In the genomic region with DNA sequence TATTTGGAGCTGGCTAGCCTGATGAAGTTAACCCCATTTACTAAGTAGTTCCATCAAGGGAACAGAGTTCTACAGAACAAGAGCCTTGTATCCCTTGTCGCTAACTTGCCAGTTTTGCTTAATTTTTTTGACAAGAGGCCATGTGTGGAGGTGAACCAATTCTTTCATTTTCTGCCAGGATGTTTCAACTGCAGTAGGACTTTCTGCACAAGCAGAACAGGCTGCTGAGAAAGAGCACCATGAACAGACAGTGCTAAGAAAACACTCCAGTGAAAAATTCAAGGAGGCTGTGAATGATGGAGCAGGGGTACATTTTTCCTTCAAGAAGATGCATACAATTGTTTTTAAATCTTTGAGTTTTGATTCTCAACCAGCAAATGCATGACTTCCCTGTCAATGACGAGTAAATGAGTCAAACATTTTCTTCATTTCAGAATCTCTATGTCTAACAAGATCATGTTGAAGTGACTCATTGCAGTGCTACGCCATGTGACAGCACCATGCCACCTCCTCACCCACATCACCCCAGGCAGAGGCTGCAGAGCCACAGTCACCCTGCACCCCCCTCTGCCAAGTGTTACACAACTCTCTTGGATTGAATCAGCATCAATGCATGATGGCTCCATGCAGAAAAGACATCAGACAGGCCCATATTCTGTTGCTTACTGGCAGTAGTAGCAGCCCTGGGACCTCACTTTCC, we compare ENCODE assay signal across 8 cellular contexts.
DNase-seq lines count a peak whose midpoint lies in the region; ATAC-seq, FAIRE-seq and TF ChIP-seq lines count a peak whose summit lies in the region.

No MANE protein-coding gene starts in this region.

- H3K4me1 ChIP-seq in CD8-positive, alpha-beta memory T cell (ENCODE audit: insufficient read depth, low read length) = peaks cover 7% of the 10 kb centered on the region

- H3K36me3 ChIP-seq in CD8-positive, alpha-beta memory T cell (ENCODE audit: insufficient read depth, low read length) = no peaks in the 10 kb centered on the region

- H3K27ac Mint-ChIP-seq in CD8-positive, alpha-beta memory T cell = peak overlapping the region in 2 of 8 donors; percentile 47 to 60

- POLR2A ChIA-PET in AG04450 (lab: Yijun Ruan, JAX) = no interaction called here
- POLR2A ChIA-PET in CD8-positive, alpha-beta memory T cell (lab: Charles Lee) = no interaction called here

- H3K4me3 Mint-ChIP-seq in CD8-positive, alpha-beta memory T cell = no peak overlapping the region

- no peaks in the 10 kb centered on the region for H3K9me3 ChIP-seq in AG04450 (ENCODE audit: control insufficient read depth, insufficient read depth, low read length)
- no peaks in the 10 kb centered on the region for H3K9me3 ChIP-seq in CD8-positive, alpha-beta memory T cell (ENCODE audit: low read length)

- ATAC-seq in HG02588 (IDR thresholded peaks at IDR 0.05; ENCODE audit: unreplicated experiment) (no peak), GM21515 (IDR thresholded peaks at IDR 0.05; ENCODE audit: unreplicated experiment) (no peak)

- CTCF ChIA-PET in AG04450 (lab: Charles Lee) = no interaction called here
- CTCF ChIA-PET in CD8-positive, alpha-beta memory T cell (lab: Charles Lee) = no interaction called here

- no peak overlapping the region for H3K27ac ChIP-seq in AG04450 (ENCODE audit: low read depth, low read length)
- no peak overlapping the region for H3K27ac ChIP-seq in CD8-positive, alpha-beta memory T cell (ENCODE audit: low read depth, low read length)

- FAIRE-seq in HTR-8/SVneo (lab: Jason Lieb, UNC) = peak; percentile 16
- peak; percentile 43 for FAIRE-seq in islet of Langerhans (lab: Jason Lieb, UNC)

- peak; percentile 38 for DNase-seq in AG04450 (ENCODE audit: low read depth, low spot score)
- peak; percentile 41 for DNase-seq in HTR-8/SVneo (ENCODE audit: insufficient read length, low spot score)
- peak; percentile 76 for DNase-seq in activated naive CD4-positive, alpha-beta T cell treated with anti-CD3 and anti-CD28 coated beads, Interleukin-2, amount 50 U/mL, for 16 hours
- peak; percentile 15 to 36 for DNase-seq in stimulated activated CD8-positive, alpha-beta memory T cell treated with anti-CD3 and anti-CD28 coated beads, Interleukin-7, amount 100 ng/mL, for 4 hours (ENCODE audit: low read depth in 2 of 2)
- DNase-seq in CD8-positive, alpha-beta memory T cell = no peak

- TF ChIP-seq CTCF in AG04450 (IDR thresholded peaks at IDR 0.05; ENCODE audit: low read depth, low read length) = no peak

- no peaks in the 10 kb centered on the region for H3K9me3 Mint-ChIP-seq in CD8-positive, alpha-beta memory T cell

- H3K4me1 Mint-ChIP-seq in CD8-positive, alpha-beta memory T cell = peaks cover 18 to 31% (median 30%) of the 10 kb centered on the region in 3 donors

- peaks cover 0 to 2% of the 10 kb centered on the region in 2 donors for H3K27me3 Mint-ChIP-seq in CD8-positive, alpha-beta memory T cell

- H3K27me3 ChIP-seq in AG04450 (ENCODE audit: control insufficient read depth, insufficient read depth, low read length) = no peaks in the 10 kb centered on the region
- H3K27me3 ChIP-seq in CD8-positive, alpha-beta memory T cell (ENCODE audit: insufficient read depth, low read length, poor library complexity, severe bottlenecking) = no peaks in the 10 kb centered on the region

- peaks cover 0 to 2% (median 0%) of the 10 kb centered on the region in 3 donors for H3K36me3 Mint-ChIP-seq in CD8-positive, alpha-beta memory T cell

- no peak overlapping the region for H3K4me3 ChIP-seq in AG04450 (ENCODE audit: low read depth, low read length)
- no peak overlapping the region for H3K4me3 ChIP-seq in CD8-positive, alpha-beta memory T cell (ENCODE audit: low read length)

Comparison
In these comparisons a context has a peak if more than half of its experiments do, and no peak if none do; other contexts are left out.
1. DNase-seq: peak in AG04450 (single experiment), HTR-8/SVneo (single experiment), activated naive CD4-positive, alpha-beta T cell treated with anti-CD3 and anti-CD28 coated beads, Interleukin-2, amount 50 U/mL, for 16 hours (single experiment) and stimulated activated CD8-positive, alpha-beta memory T cell treated with anti-CD3 and anti-CD28 coated beads, Interleukin-7, amount 100 ng/mL, for 4 hours (2 of 2); none in CD8-positive, alpha-beta memory T cell (0 of 5).